8 cellular contexts compared by ENCODE assay signal in genomic region chr22:32531955-32532818, GRCh38. TPM values are rescaled to one million over a fixed set of nuclear protein-coding genes. Genes with fewer than 3 reads are reported as not detected.
DNase-seq lines count a peak whose midpoint lies in the region; ATAC-seq lines count a peak whose summit lies in the region.

No MANE protein-coding gene starts in this region.

- ATAC-seq in HG03135 (IDR thresholded peaks at IDR 0.05; ENCODE audit: unreplicated experiment) = no peak
- ATAC-seq in GM21423 (IDR thresholded peaks at IDR 0.05; ENCODE audit: unreplicated experiment) = no peak

- DNase-seq in LHCN-M2 (ENCODE audit: low read depth) = peak; percentile 79
- peak; percentile 50 for DNase-seq in brain pericyte (ENCODE audit: low read depth, low spot score)
- peak; percentile 88 for DNase-seq in islet precursor cell
- peak; percentile 84 for DNase-seq in stromal cell of bone marrow (ENCODE audit: low read depth)
- no peak for DNase-seq in NCI-H1105 (lab: John Stamatoyannopoulos, UW)
- no peak for DNase-seq in stimulated activated CD4-positive, alpha-beta T cell treated with anti-CD3 and anti-CD28 coated beads, Interleukin-2, amount 100 ng/mL, for 48 hours

RNA-seq across cellular contexts. Expression of gene FBXO7, which starts 57.6 kb away (rescaled TPM):
- total RNA-seq in LHCN-M2 (2014; rRNA removed) = 85.6 and 89.5 TPM in 2 replicates
- 70.6 TPM for polyA plus RNA-seq in LHCN-M2 (2012)

Comparison
In these comparisons a context has a peak if more than half of its experiments do, and no peak if none do; other contexts are left out.
1. DNase-seq: peak in LHCN-M2 (single experiment), brain pericyte (single experiment), islet precursor cell (single experiment) and stromal cell of bone marrow (single experiment); none in NCI-H1105 (single experiment) and stimulated activated CD4-positive, alpha-beta T cell treated with anti-CD3 and anti-CD28 coated beads, Interleukin-2, amount 100 ng/mL, for 48 hours (0 of 2).